15 cellular contexts compared by ENCODE assay signal in the genomic region with DNA sequence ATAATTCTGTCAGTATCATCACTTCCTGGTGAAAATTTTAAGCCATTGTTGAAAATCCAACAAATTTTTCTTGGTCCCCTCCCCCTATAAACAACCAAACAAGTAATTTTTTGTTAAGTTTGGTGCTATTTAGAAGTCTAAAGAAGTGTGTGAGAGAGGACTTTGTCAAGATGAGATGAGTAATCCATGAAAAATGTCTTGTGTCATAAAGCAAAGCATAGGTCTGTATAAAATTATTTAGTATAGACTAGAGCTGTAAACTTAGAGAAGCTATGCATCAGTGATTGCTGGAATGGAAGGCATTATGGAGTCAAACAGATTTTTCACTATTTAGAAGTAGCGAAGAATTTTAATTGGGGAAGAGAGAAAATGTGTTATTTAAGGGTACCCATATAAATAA. TPM values are rescaled to one million over a fixed set of nuclear protein-coding genes. Genes with fewer than 3 reads are reported as not detected.
DNase-seq lines count a peak whose midpoint lies in the region; TF ChIP-seq lines count a peak whose summit lies in the region.
"Had no signal": no experiment of that assay in that cellular context is flagged by ENCODE, and none has a peak within 500 bp of the region (broad histone marks: within the 10 kb centered on the region; RNA-seq: fewer than 3 reads in every experiment).

No MANE protein-coding gene starts in this region.

- no peak overlapping the region for H3K4me3 ChIP-seq in epithelial cell of esophagus (ENCODE audit: low read length)
- H3K4me3 ChIP-seq: esophagus muscularis mucosa had no signal

- peak; percentile 27 for DNase-seq in GM04503 (ENCODE audit: low read depth)
- peak; percentile 48 for DNase-seq in RWPE1 (ENCODE audit: low spot score)
- peak; percentile 57 for DNase-seq in epithelial cell of esophagus (ENCODE audit: low read depth)
- DNase-seq in renal cortical epithelial cell (ENCODE audit: low read depth): peak; percentile 55
- DNase-seq in NCI-H187 (lab: John Stamatoyannopoulos, UW): no peak
- DNase-seq in DMS53 (lab: John Stamatoyannopoulos, UW): no peak
- no peak for DNase-seq in cerebellar cortex (ENCODE audit: low spot score)
- DNase-seq: activated CD8-positive, alpha-beta memory T cell treated with anti-CD3 and anti-CD28 coated beads for 24 hours; activated gamma-delta T cell treated with Interleukin-2 at 50 U/mL for 16 hours; Caco-2; NCI-H1694 treated with DMSO at 0.1 percent for 48 hours; NCI-H748 treated with DMSO at 0.1 percent for 48 hours; SHP77 treated with DMSO at 0.1 percent for 48 hours; small intestine had no signal

- CTCF ChIA-PET in RWPE1 (lab: Yijun Ruan, JAX): no interaction called here

- H3K27ac ChIP-seq in RWPE1: no peak overlapping the region
- H3K27ac ChIP-seq: esophagus muscularis mucosa had no signal

- POLR2A ChIA-PET in RWPE1 (lab: Yijun Ruan, JAX; ENCODE audit: low non-redundant PET): no interaction called here

- TF ChIP-seq CTCF in RWPE1 (conservative IDR thresholded peaks at IDR 0.05; ENCODE audit: low read depth): no peak
- TF ChIP-seq CTCF in epithelial cell of esophagus (IDR thresholded peaks at IDR 0.05; ENCODE audit: insufficient read depth, low read depth, low read length, missing control alignments): no peak

RNA-seq across cellular contexts. Expression of a gene that starts 31.4 kb away (rescaled TPM):
- total RNA-seq in renal cortical epithelial cell: 55.4 and 68.1 TPM in 2 replicates

Comparison
In these comparisons a context has a peak if more than half of its experiments do, and no peak if none do; other contexts are left out.
1. DNase-seq: peak in GM04503 (single experiment), RWPE1 (single experiment), epithelial cell of esophagus (single experiment) and renal cortical epithelial cell (single experiment); none in NCI-H187 (0 of 2), DMS53 (single experiment) and cerebellar cortex (single experiment).